1 cellular context compared by ENCODE assay signal in the genomic region with DNA sequence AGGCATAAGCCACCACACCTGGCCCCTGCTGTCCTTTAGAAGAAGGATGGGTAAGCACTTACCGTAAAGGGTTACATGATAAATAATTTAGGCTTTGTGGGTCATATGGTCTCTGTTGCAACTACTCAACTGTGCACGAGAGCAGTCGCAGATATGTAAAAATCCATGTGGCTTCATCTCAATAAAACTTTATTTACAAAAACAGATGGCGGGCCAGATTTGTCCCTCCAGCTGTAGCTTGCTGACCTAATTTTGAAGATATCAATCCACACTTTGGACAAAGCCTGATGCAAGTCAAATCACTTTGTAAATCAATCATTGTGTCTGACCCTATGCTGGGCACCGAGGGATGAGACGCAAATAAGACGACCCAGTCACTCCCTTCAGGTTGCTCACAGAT.
A peak's percentile ranks its signal among the peaks of the same experiment; 100 is the strongest.
TF ChIP-seq lines count a peak whose summit lies in the region.

No MANE protein-coding gene starts in this region.

TF ChIP-seq in HepG2, 621 proteins besides CTCF, POLR2A, EP300 and RAD21 (continued from another document):
- TF ChIP-seq, protein P1, sequence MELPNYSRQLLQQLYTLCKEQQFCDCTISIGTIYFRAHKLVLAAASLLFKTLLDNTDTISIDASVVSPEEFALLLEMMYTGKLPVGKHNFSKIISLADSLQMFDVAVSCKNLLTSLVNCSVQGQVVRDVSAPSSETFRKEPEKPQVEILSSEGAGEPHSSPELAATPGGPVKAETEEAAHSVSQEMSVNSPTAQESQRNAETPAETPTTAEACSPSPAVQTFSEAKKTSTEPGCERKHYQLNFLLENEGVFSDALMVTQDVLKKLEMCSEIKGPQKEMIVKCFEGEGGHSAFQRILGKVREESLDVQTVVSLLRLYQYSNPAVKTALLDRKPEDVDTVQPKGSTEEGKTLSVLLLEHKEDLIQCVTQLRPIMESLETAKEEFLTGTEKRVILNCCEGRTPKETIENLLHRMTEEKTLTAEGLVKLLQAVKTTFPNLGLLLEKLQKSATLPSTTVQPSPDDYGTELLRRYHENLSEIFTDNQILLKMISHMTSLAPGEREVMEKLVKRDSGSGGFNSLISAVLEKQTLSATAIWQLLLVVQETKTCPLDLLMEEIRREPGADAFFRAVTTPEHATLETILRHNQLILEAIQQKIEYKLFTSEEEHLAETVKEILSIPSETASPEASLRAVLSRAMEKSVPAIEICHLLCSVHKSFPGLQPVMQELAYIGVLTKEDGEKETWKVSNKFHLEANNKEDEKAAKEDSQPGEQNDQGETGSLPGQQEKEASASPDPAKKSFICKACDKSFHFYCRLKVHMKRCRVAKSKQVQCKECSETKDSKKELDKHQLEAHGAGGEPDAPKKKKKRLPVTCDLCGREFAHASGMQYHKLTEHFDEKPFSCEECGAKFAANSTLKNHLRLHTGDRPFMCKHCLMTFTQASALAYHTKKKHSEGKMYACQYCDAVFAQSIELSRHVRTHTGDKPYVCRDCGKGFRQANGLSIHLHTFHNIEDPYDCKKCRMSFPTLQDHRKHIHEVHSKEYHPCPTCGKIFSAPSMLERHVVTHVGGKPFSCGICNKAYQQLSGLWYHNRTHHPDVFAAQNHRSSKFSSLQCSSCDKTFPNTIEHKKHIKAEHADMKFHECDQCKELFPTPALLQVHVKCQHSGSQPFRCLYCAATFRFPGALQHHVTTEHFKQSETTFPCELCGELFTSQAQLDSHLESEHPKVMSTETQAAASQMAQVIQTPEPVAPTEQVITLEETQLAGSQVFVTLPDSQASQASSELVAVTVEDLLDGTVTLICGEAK (IDR thresholded peaks at IDR 0.05): peak; percentile 19; the same call in 1 of the 2 replicates
- TF ChIP-seq, protein P1 (CRISPR knock-in tag; IDR thresholded peaks at IDR 0.05): peak; percentile 92
TF ChIP-seq in HepG2: peak in this region for 1.
